ENCODE assay signal across 28 cellular contexts in the genomic region with DNA sequence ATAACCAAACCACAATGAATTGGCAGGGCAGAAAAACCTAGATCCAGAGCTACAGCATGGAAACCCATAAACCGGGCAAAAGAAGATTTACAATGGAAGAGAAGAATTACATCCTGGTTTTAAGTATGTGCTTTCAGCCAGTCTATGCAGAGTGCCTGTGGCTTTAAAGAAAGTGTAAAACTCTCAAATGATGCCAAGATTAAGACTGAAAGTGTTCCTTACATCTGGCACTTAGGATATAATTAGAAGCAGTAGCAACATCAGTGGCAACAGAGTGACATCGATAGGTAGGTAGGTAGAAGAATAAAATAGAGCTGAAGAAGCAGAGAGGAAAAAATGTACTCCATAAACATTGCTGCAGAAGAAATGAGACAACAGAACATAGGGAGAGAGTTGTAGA.
"Had no signal": no experiment of that assay in that cellular context is flagged by ENCODE, and none has a peak within 500 bp of the region (broad histone marks: within the 10 kb centered on the region; RNA-seq: fewer than 3 reads in every experiment).

No MANE protein-coding gene starts in this region.

- ATAC-seq: activated naive CD8-positive, alpha-beta T cell treated with anti-CD3 and anti-CD28 coated beads, Interleukin-2, amount 50 U/mL, for 24 hours; activated T-cell treated with anti-CD3 and anti-CD28 coated beads, Interleukin-2, amount 50 U/mL, for 4 hours; Panc1 had no signal

- H3K36me3 Mint-ChIP-seq: activated naive CD4-positive, alpha-beta T cell treated with anti-CD3 and anti-CD28 coated beads, Interleukin-2, amount 10 ng/mL, durations not matched to agents 7 days and 5 days had no signal

- H3K27me3 Mint-ChIP-seq: activated B cell treated with CpG ODN at 0.5 μM for 24 hours; activated CD4-positive, alpha-beta memory T cell treated with anti-CD3 and anti-CD28 coated beads for 36 hours; activated naive CD4-positive, alpha-beta T cell treated with anti-CD3 and anti-CD28 coated beads, Interleukin-2, amount 10 ng/mL, durations not matched to agents 7 days and 5 days; activated naive CD8-positive, alpha-beta T cell; activated naive CD8-positive, alpha-beta T cell treated with anti-CD3 and anti-CD28 coated beads, Interleukin-2, amount 50 U/mL, for 24 hours had no signal

- H3K36me3 ChIP-seq: cardiac muscle cell had no signal

- DNase-seq: activated B cell treated with CpG ODN at 0.5 μM for 24 hours; activated CD4-positive, alpha-beta memory T cell treated with anti-CD3 and anti-CD28 coated beads for 36 hours; activated CD4-positive, alpha-beta T cell treated with anti-CD3 and anti-CD28 coated beads for 4 hours; activated CD4-positive, alpha-beta T cell treated with anti-CD3 and anti-CD28 coated beads, Interleukin-2, amount 50 U/mL, for 1 hour; activated CD4-positive, CD25-positive, alpha-beta regulatory T cell treated with anti-CD3 and anti-CD28 coated beads, Interleukin-2, amount 50 U/mL, for 72 hours; activated CD8-positive, alpha-beta memory T cell treated with anti-CD3 and anti-CD28 coated beads, Interleukin-2, amount 50 U/mL, for 4 hours; activated effector memory CD4-positive, alpha-beta T cell treated with Interleukin-2 at 50 U/mL for 16 hours; activated naive CD4-positive, alpha-beta T cell treated with anti-CD3 and anti-CD28 coated beads, Interleukin-2, amount 10 ng/mL, durations not matched to agents 7 days and 5 days; activated naive CD8-positive, alpha-beta T cell treated with anti-CD3 and anti-CD28 coated beads, Interleukin-2, amount 50 U/mL, for 24 hours; activated T-cell treated with anti-CD3 and anti-CD28 coated beads for 4 hours; activated T-cell treated with anti-CD3 and anti-CD28 coated beads, Interleukin-2, amount 50 U/mL, for 4 hours; anterior cingulate cortex; NCI-H1105; NCI-H1417 treated with DMSO at 0.1 percent for 48 hours; NCI-H187 treated with DMSO at 0.1 percent for 48 hours; NCI-H2081; NCI-H510A; NCI-H526; NCI-H774; SW 1271; T-helper 1 cell; T-helper 2 cell; T-helper 9 cell had no signal

- H3K4me3 ChIP-seq: cardiac muscle cell had no signal

- H3K4me3 Mint-ChIP-seq: activated B cell treated with CpG ODN at 0.5 μM for 24 hours; activated CD4-positive, alpha-beta memory T cell treated with anti-CD3 and anti-CD28 coated beads for 36 hours; activated naive CD4-positive, alpha-beta T cell treated with anti-CD3 and anti-CD28 coated beads, Interleukin-2, amount 10 ng/mL, durations not matched to agents 7 days and 5 days; activated naive CD8-positive, alpha-beta T cell; activated naive CD8-positive, alpha-beta T cell treated with anti-CD3 and anti-CD28 coated beads, Interleukin-2, amount 50 U/mL, for 24 hours; activated T-cell treated with anti-CD3 and anti-CD28 coated beads, Interleukin-2, amount 50 U/mL, for 4 hours had no signal

- H3K4me1 Mint-ChIP-seq: activated B cell treated with CpG ODN at 0.5 μM for 24 hours; activated naive CD4-positive, alpha-beta T cell treated with anti-CD3 and anti-CD28 coated beads, Interleukin-2, amount 10 ng/mL, durations not matched to agents 7 days and 5 days; activated naive CD8-positive, alpha-beta T cell treated with anti-CD3 and anti-CD28 coated beads, Interleukin-2, amount 50 U/mL, for 24 hours had no signal

- H3K27ac Mint-ChIP-seq: activated B cell treated with CpG ODN at 0.5 μM for 24 hours; activated CD4-positive, alpha-beta memory T cell treated with anti-CD3 and anti-CD28 coated beads for 36 hours; activated naive CD4-positive, alpha-beta T cell treated with anti-CD3 and anti-CD28 coated beads, Interleukin-2, amount 10 ng/mL, durations not matched to agents 7 days and 5 days; activated naive CD8-positive, alpha-beta T cell; activated naive CD8-positive, alpha-beta T cell treated with anti-CD3 and anti-CD28 coated beads, Interleukin-2, amount 50 U/mL, for 24 hours had no signal

- H3K27ac ChIP-seq: cardiac muscle cell, KMS-11, VCaP had no signal

- H3K9me3 Mint-ChIP-seq: activated CD4-positive, alpha-beta memory T cell treated with anti-CD3 and anti-CD28 coated beads for 36 hours; activated naive CD4-positive, alpha-beta T cell treated with anti-CD3 and anti-CD28 coated beads, Interleukin-2, amount 10 ng/mL, durations not matched to agents 7 days and 5 days; activated T-cell treated with anti-CD3 and anti-CD28 coated beads, Interleukin-2, amount 50 U/mL, for 4 hours had no signal

- H3K27me3 ChIP-seq: cardiac muscle cell had no signal
